Comparison of ENCODE assay signal across 1 cellular context in the genomic region with DNA sequence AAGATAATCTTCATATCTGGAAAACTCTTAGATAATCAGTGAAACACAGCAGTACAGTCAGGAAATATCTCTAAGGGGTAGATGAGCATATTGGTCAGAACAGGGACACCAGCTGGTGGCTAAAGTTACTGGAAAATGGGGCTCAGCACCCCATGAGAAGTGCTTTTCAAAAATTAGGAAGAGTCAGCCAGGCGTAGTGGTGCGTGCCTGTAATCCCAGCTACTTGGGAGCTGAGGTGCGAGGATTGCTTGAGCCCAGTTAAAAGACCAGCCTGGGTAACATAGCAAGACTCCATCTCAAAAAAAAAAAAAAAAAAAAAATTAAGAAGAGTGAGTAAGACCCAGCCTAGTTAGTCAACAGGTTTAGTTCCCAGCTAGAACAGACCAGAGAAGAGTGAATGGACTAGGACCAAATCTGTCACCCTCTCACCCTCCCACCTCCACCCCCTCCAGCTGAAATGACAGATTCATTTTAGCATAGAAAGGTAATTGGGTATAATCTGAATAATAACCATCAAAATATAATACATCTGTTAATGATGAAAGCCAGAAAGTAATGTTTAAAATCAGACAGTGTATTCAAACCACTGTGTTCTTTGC.
TF ChIP-seq lines count a peak whose summit lies in the region.

No MANE protein-coding gene starts in this region.

TF ChIP-seq in HEK293, 187 proteins besides CTCF, POLR2A, EP300 and RAD21 (continued from another document):
- TF ChIP-seq, protein P1, sequence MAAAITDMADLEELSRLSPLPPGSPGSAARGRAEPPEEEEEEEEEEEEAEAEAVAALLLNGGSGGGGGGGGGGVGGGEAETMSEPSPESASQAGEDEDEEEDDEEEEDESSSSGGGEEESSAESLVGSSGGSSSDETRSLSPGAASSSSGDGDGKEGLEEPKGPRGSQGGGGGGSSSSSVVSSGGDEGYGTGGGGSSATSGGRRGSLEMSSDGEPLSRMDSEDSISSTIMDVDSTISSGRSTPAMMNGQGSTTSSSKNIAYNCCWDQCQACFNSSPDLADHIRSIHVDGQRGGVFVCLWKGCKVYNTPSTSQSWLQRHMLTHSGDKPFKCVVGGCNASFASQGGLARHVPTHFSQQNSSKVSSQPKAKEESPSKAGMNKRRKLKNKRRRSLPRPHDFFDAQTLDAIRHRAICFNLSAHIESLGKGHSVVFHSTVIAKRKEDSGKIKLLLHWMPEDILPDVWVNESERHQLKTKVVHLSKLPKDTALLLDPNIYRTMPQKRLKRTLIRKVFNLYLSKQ (tag by site-specific recombination; IDR thresholded peaks at IDR 0.05; ENCODE audit: borderline replicate concordance) = no peak
- TF ChIP-seq ZNF624 (tag by site-specific recombination; IDR thresholded peaks at IDR 0.05) (no peak), IKZF3 (tag by site-specific recombination; IDR thresholded peaks at IDR 0.05) (no peak), ZNF138 (tag by site-specific recombination; IDR thresholded peaks at IDR 0.05; ENCODE audit: borderline replicate concordance) (no peak), ZNF426 (tag by site-specific recombination; IDR thresholded peaks at IDR 0.05) (no peak), HOXC10 (CRISPR knock-in tag; IDR thresholded peaks at IDR 0.05) (no peak), SP7 (tag by site-specific recombination; IDR thresholded peaks at IDR 0.05) (no peak), ZBTB1 (tag by site-specific recombination; IDR thresholded peaks at IDR 0.05) (no peak), SCRT1 (tag by site-specific recombination; IDR thresholded peaks at IDR 0.05; ENCODE audit: borderline replicate concordance) (0 out of 2 replicates have a peak, but pooled peaks have one; percentile 38)
